8 cellular contexts compared by ENCODE assay signal in genomic region chrX:129523076-129524055, GRCh38. TPM values are rescaled to one million over a fixed set of nuclear protein-coding genes. Genes with fewer than 3 reads are reported as not detected.
DNase-seq lines count a peak whose midpoint lies in the region; ATAC-seq and TF ChIP-seq lines count a peak whose summit lies in the region.

Gene SMARCA1, minus strand, starts transcription at chrX:129523490. Its CDS starts 120 bp downstream, at chrX:129523370.

- DNase-seq in activated CD4-positive, alpha-beta T cell treated with anti-CD3 and anti-CD28 coated beads, Interleukin-2, amount 10 ng/mL, durations not matched to agents 24 days and 14 days: no peak
- no peak for DNase-seq in activated CD4-positive, alpha-beta T cell treated with anti-CD3 and anti-CD28 coated beads, Interleukin-2, amount 50 U/mL, for 1 hour
- peak in 1 of 2 experiments; percentile 54 for DNase-seq in PC-9
- peak; percentile 63 for DNase-seq in choroid plexus epithelial cell (ENCODE audit: low read depth)
- peak in 1 of 3 donors; percentile 3 for DNase-seq in immature natural killer cell
- peak in 1 of 2 donors; percentile 23 for DNase-seq in gastrocnemius medialis

- peak; percentile 16 to 28 for TF ChIP-seq POLR2A in gastrocnemius medialis (IDR thresholded peaks at IDR 0.05)

- no peak for TF ChIP-seq CTCF in PC-9 (conservative IDR thresholded peaks at IDR 0.05)
- no peak for TF ChIP-seq CTCF in choroid plexus epithelial cell (conservative IDR thresholded peaks at IDR 0.05; ENCODE audit: low read depth, low read length)
- no peak for TF ChIP-seq CTCF in gastrocnemius medialis (IDR thresholded peaks at IDR 0.05 in 4 of 5, conservative IDR thresholded peaks at IDR 0.05 in 1 of 5)

- peaks cover 37% of the 10 kb centered on the region for H3K79me2 ChIP-seq in PC-9 (ENCODE audit: low read depth)

- peaks cover 36% of the 10 kb centered on the region for H3K27me3 Mint-ChIP-seq in activated CD4-positive, alpha-beta T cell treated with anti-CD3 and anti-CD28 coated beads, Interleukin-2, amount 10 ng/mL, durations not matched to agents 24 days and 14 days
- H3K27me3 Mint-ChIP-seq in immature natural killer cell (ENCODE audit: low read depth in 3 of 3): peaks cover 4 to 12% (median 9%) of the 10 kb centered on the region in 3 donors

- H3K9me3 ChIP-seq in PC-9 (ENCODE audit: insufficient read depth, low read depth) (no peaks in the 10 kb centered on the region; the same call in 1 of the 2 replicates), gastrocnemius medialis (no peaks in the 10 kb centered on the region)

- peaks cover 5% of the 10 kb centered on the region for H3K9me3 Mint-ChIP-seq in activated CD4-positive, alpha-beta T cell treated with anti-CD3 and anti-CD28 coated beads, Interleukin-2, amount 10 ng/mL, durations not matched to agents 24 days and 14 days
- H3K9me3 Mint-ChIP-seq in immature natural killer cell: peaks cover 0 to 4% (median 0%) of the 10 kb centered on the region in 6 donors

- H3K36me3 ChIP-seq in PC-9 (ENCODE audit: low read depth) (no peaks in the 10 kb centered on the region), gastrocnemius medialis (no peaks in the 10 kb centered on the region)

- H3K36me3 Mint-ChIP-seq in activated CD4-positive, alpha-beta T cell treated with anti-CD3 and anti-CD28 coated beads, Interleukin-2, amount 10 ng/mL, durations not matched to agents 24 days and 14 days (ENCODE audit: low read depth): no peaks in the 10 kb centered on the region
- H3K36me3 Mint-ChIP-seq in immature natural killer cell: no peaks in the 10 kb centered on the region

- no peaks in the 10 kb centered on the region for H3K9me2 ChIP-seq in PC-9 (ENCODE audit: insufficient read depth)

- H3K4me3 Mint-ChIP-seq in activated CD4-positive, alpha-beta T cell treated with anti-CD3 and anti-CD28 coated beads, Interleukin-2, amount 10 ng/mL, durations not matched to agents 24 days and 14 days: peak within 1 kb of the TSS; percentile 81
- H3K4me3 Mint-ChIP-seq in immature natural killer cell: peak within 1 kb of the TSS; percentile 79 to 86 (median 84)

- ATAC-seq in gastrocnemius medialis (peak; percentile 52 to 81), GM18519 (IDR thresholded peaks at IDR 0.05; ENCODE audit: low FRiP score, unreplicated experiment) (no peak), GM19452 (IDR thresholded peaks at IDR 0.05; ENCODE audit: unreplicated experiment) (no peak)

- peaks cover 9% of the 10 kb centered on the region for H4K20me1 ChIP-seq in PC-9 (ENCODE audit: insufficient read depth)

- H3F3A ChIP-seq in PC-9 (ENCODE audit: insufficient read depth, low read depth): peaks cover 6% of the 10 kb centered on the region; the same call in 1 of the 2 replicates

- H3K4me1 ChIP-seq in PC-9 (replicated peaks; ENCODE audit: insufficient read depth): peaks cover 9% of the 10 kb centered on the region
- no peaks in the 10 kb centered on the region for H3K4me1 ChIP-seq in gastrocnemius medialis

- CTCF ChIA-PET in PC-9 (lab: Charles Lee): no interaction called here

- H3K4me2 ChIP-seq in PC-9: peak within 1 kb of the TSS; percentile 99

- peak within 1 kb of the TSS; percentile 96 for H2AFZ ChIP-seq in PC-9

- intact Hi-C loops in activated CD4-positive, alpha-beta T cell treated with anti-CD3 and anti-CD28 coated beads, Interleukin-2, amount 10 ng/mL, durations not matched to agents 24 days and 14 days (cut with micrococcal nuclease): no loop called here
- intact Hi-C loops in PC-9 (cut with micrococcal nuclease; ENCODE audit: unreplicated experiment): no loop called here
- intact Hi-C loops in gastrocnemius medialis (cut with DNase I; ENCODE audit: low total_unique reads): loop anchor here (2.0 to 10.0 kb wide), 2 partner anchors 17 to 381 kb away; partner anchors contain the start of genes OCRL and UTP14A

- peaks cover 4% of the 10 kb centered on the region for H3K4me1 Mint-ChIP-seq in activated CD4-positive, alpha-beta T cell treated with anti-CD3 and anti-CD28 coated beads, Interleukin-2, amount 10 ng/mL, durations not matched to agents 24 days and 14 days
- H3K4me1 Mint-ChIP-seq in immature natural killer cell: peaks cover 10 to 12% of the 10 kb centered on the region in 2 donors

- POLR2A ChIA-PET in PC-9 (lab: Charles Lee; ENCODE audit: unreplicated experiment): interaction anchor here (0.6 kb wide), 1 partner anchor 23 kb away, joined by 7 read pairs; no protein-coding TSS in a partner anchor

- H3K27me3 ChIP-seq in PC-9 (ENCODE audit: insufficient read depth, low read depth) (no peaks in the 10 kb centered on the region), gastrocnemius medialis (no peaks in the 10 kb centered on the region)

- H3K27ac ChIP-seq in PC-9: peak within 1 kb of the TSS; percentile 52
- peak within 1 kb of the TSS; percentile 87 to 92 (median 89) for H3K27ac ChIP-seq in gastrocnemius medialis

- in situ Hi-C loops in gastrocnemius medialis (cut with MboI; ENCODE audit: low sequenced_read_pairs in 4 of 4): no loop called here

- TSS peak; percentile 76 for BruUV-seq in PC-9 (replicated peaks; lab: Mats Ljungman, UMichigan)

- no peak within 1 kb of the TSS for H3K27ac Mint-ChIP-seq in activated CD4-positive, alpha-beta T cell treated with anti-CD3 and anti-CD28 coated beads, Interleukin-2, amount 10 ng/mL, durations not matched to agents 24 days and 14 days
- peak within 1 kb of the TSS in 1 of 6 donors; percentile 46 for H3K27ac Mint-ChIP-seq in immature natural killer cell

- H3K4me3 ChIP-seq in PC-9 (peak within 1 kb of the TSS; percentile 94), choroid plexus epithelial cell (ENCODE audit: low read depth, low read length) (peak within 1 kb of the TSS; percentile 82), gastrocnemius medialis (peak within 1 kb of the TSS; percentile 73 to 94 (median 86))

RNA-seq across cellular contexts. Expression of gene SMARCA1, which starts in this region (rescaled TPM):
- total RNA-seq in activated CD4-positive, alpha-beta T cell treated with anti-CD3 and anti-CD28 coated beads, Interleukin-2, amount 10 ng/mL, durations not matched to agents 24 days and 14 days: not detected in 2 replicates
- total RNA-seq in PC-9 (2021) (88.5 and 92.6 TPM in 2 replicates), gastrocnemius medialis (10 to 100 TPM; 11.6 to 16.7 (median 15.9) TPM)
- polyA plus RNA-seq in immature natural killer cell: under 1 TPM in 2 of 3 donors, not detected in 1; 0.28 to 0.89 TPM

Comparison
In these comparisons a context has a peak if more than half of its experiments do, and no peak if none do; other contexts are left out.
1. RNA of gene SMARCA1 (total RNA-seq): 88.5 to 92.6 TPM in PC-9 and 11.6 to 16.7 TPM in gastrocnemius medialis; not detected in activated CD4-positive, alpha-beta T cell treated with anti-CD3 and anti-CD28 coated beads, Interleukin-2, amount 10 ng/mL, durations not matched to agents 24 days and 14 days; every median in the first group is over 10 times any median in the second.
2. ATAC-seq: peak in gastrocnemius medialis (2 of 2); none in GM18519 (single experiment) and GM19452 (single experiment).
3. Peak in every context shown above with its lines, with median percentiles within 50 percentile points of each other: H3K4me3 ChIP-seq.